ENCODE assay signal across 1 cellular context in the genomic region with DNA sequence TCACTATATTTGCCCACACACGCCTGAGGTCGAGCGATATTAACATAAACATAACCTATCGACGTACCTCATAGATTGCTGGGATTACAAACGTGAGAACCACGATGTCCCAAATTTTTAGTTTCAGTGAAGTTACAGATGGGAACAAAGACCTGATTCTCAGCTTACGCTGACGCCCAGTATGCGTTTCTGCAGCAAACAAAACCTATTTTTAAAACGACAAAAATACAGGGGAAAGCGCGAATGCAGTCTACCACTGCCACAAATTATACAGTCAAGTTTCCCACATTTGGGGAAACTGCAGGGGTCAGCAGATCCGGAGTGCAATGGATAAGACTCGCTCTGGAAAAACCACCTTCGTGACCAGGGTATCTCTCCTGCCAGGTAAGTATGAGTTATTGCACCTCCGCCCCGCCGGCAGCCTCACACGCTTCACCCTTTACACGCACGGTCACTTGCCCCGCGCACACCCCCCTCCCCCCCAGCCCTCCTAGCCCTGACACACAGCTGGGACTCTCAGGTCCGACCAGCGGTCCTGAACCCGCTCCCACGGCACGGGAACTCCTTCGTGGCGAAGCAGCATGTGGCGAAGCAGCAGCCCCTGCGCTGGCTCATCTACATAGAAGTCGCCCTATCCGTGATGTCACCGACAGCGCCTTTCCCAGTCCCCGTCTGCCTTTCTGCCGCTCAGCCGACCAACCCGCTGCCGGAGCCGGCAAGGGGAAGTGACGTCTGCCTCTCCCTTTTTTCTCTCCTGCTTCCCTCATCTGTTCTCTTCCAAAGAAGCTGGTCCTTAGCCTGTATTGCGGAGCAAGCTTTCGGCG.
TF ChIP-seq lines count a peak whose summit lies in the region.

No MANE protein-coding gene starts in this region.

TF ChIP-seq in HEK293, 187 proteins besides CTCF, POLR2A, EP300 and RAD21 (continued from another document):
- TF ChIP-seq PRDM6 (tag by site-specific recombination; IDR thresholded peaks at IDR 0.05) (peak; percentile 94), ZNF558 (tag by site-specific recombination; IDR thresholded peaks at IDR 0.05) (peak; percentile 73; the same call in 1 of the 2 replicates), ZNF501 (tag by site-specific recombination; IDR thresholded peaks at IDR 0.05) (peak; percentile 83; the same call in 1 of the 2 replicates), FEZF1 (tag by site-specific recombination; IDR thresholded peaks at IDR 0.05) (peak; percentile 94), ZNF404 (tag by site-specific recombination; IDR thresholded peaks at IDR 0.05) (0 out of 2 replicates have a peak, but pooled peaks have one; percentile 11), ZNF843 (tag by site-specific recombination; IDR thresholded peaks at IDR 0.05) (peak; percentile 45; the same call in 1 of the 2 replicates), ZSCAN30 (tag by site-specific recombination; IDR thresholded peaks at IDR 0.05) (peak; percentile 77), GLIS2 (tag by site-specific recombination; IDR thresholded peaks at IDR 0.05) (peak; percentile 33; the same call in 1 of the 2 replicates), ZNF629 (tag by site-specific recombination; IDR thresholded peaks at IDR 0.05) (peak; percentile 95), ZNF391 (tag by site-specific recombination; IDR thresholded peaks at IDR 0.05; ENCODE audit: borderline replicate concordance, low read depth) (peak; percentile 34; the same call in 1 of the 2 replicates), ZFP37 (tag by site-specific recombination; IDR thresholded peaks at IDR 0.05) (peak; percentile 74; the same call in 1 of the 2 replicates), ZBTB17 (tag by site-specific recombination; IDR thresholded peaks at IDR 0.05) (peak; percentile 69), ZNF18 (tag by site-specific recombination; IDR thresholded peaks at IDR 0.05) (peak; percentile 73; the same call in 1 of the 2 replicates), ZIC2 (tag by site-specific recombination; IDR thresholded peaks at IDR 0.05) (peak; percentile 23; the same call in 1 of the 2 replicates), TSHZ1 (tag by site-specific recombination; IDR thresholded peaks at IDR 0.05; ENCODE audit: borderline replicate concordance) (peak; percentile 50; the same call in 1 of the 2 replicates), KLF10 (tag by site-specific recombination; IDR thresholded peaks at IDR 0.05) (peak; percentile 84), PRDM1 (tag by site-specific recombination; IDR thresholded peaks at IDR 0.05) (peak; percentile 95)
- TF ChIP-seq, protein P1, sequence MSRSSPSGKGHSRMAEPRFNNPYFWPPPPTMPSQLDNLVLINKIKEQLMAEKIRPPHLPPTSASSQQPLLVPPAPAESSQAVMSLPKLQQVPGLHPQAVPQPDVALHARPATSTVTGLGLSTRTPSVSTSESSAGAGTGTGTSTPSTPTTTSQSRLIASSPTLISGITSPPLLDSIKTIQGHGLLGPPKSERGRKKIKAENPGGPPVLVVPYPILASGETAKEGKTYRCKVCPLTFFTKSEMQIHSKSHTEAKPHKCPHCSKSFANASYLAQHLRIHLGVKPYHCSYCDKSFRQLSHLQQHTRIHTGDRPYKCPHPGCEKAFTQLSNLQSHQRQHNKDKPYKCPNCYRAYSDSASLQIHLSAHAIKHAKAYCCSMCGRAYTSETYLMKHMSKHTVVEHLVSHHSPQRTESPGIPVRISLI (tag by site-specific recombination; IDR thresholded peaks at IDR 0.05), result 0 out of 2 replicates have a peak, but pooled peaks have one; percentile 13
- TF ChIP-seq, protein P2, sequence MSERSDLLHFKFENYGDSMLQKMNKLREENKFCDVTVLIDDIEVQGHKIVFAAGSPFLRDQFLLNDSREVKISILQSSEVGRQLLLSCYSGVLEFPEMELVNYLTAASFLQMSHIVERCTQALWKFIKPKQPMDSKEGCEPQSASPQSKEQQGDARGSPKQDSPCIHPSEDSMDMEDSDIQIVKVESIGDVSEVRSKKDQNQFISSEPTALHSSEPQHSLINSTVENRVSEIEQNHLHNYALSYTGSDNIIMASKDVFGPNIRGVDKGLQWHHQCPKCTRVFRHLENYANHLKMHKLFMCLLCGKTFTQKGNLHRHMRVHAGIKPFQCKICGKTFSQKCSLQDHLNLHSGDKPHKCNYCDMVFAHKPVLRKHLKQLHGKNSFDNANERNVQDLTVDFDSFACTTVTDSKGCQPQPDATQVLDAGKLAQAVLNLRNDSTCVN (tag by site-specific recombination; optimal IDR thresholded peaks at IDR 0.05), result peak; percentile 25
- TF ChIP-seq, protein P3, sequence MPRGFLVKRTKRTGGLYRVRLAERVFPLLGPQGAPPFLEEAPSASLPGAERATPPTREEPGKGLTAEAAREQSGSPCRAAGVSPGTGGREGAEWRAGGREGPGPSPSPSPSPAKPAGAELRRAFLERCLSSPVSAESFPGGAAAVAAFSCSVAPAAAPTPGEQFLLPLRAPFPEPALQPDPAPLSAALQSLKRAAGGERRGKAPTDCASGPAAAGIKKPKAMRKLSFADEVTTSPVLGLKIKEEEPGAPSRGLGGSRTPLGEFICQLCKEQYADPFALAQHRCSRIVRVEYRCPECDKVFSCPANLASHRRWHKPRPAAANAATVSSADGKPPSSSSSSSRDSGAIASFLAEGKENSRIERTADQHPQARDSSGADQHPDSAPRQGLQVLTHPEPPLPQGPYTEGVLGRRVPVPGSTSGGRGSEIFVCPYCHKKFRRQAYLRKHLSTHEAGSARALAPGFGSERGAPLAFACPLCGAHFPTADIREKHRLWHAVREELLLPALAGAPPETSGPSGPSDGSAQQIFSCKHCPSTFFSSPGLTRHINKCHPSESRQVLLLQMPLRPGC (tag by site-specific recombination; IDR thresholded peaks at IDR 0.05), result peak; percentile 50; the same call in 1 of the 2 replicates
